ENCODE assay signal across 8 cellular contexts in genomic region chr17:18921912-18922451, GRCh38. TPM values are rescaled to one million over a fixed set of nuclear protein-coding genes. Genes with fewer than 3 reads are reported as not detected.
DNase-seq lines count a peak whose midpoint lies in the region; ATAC-seq, FAIRE-seq and TF ChIP-seq lines count a peak whose summit lies in the region.

No MANE protein-coding gene starts in this region.

- POLR2A ChIA-PET in HepG2 (lab: Yijun Ruan, JAX), result no interaction called here

- TF ChIP-seq POLR2A in HepG2 (IDR thresholded peaks at IDR 0.05; ENCODE audit: insufficient read depth in 1 of 2, low read depth in 2 of 2, low read length in 2 of 2), result no peak

- WGBS in HepG2 (ENCODE audit: low lambda C conversion rate), result 94% methylated on average over 4 of the region's 4 CpGs

- H3K9me3 ChIP-seq in RWPE2 (ENCODE audit: severe bottlenecking) (no peaks in the 10 kb centered on the region), left lung (no peaks in the 10 kb centered on the region), HepG2 (ENCODE audit: low read length) (no peaks in the 10 kb centered on the region)

- peak overlapping the region; percentile 57 for H3K27ac ChIP-seq in RWPE2 (ENCODE audit: poor library complexity, severe bottlenecking)
- H3K27ac ChIP-seq in left lung, result peak overlapping the region in 1 of 2 donors; percentile 48
- no peak overlapping the region for H3K27ac ChIP-seq in HepG2 (ENCODE audit: extremely low read length, insufficient read depth, low read length)

- no peak for FAIRE-seq in HepG2 (lab: Jason Lieb, UNC)

- DNase-seq in RWPE2 (ENCODE audit: low spot score) (no peak), left lung (no peak), HepG2 (ENCODE audit: low spot score) (no peak), pons (ENCODE audit: low spot score) (no peak), NCI-H2227 treated with DMSO at 0.1 percent for 48 hours (lab: John Stamatoyannopoulos, UW) (no peak), NCI-H2107 (lab: John Stamatoyannopoulos, UW) (no peak)

- BruUV-seq in HepG2 (replicated peaks; lab: Mats Ljungman, UMichigan), result no TSS peak

- peaks cover 7% of the 10 kb centered on the region for H3K79me2 ChIP-seq in HepG2 (ENCODE audit: insufficient read depth, low read length)

- no peaks in the 10 kb centered on the region for H3K27me3 ChIP-seq in RWPE2 (ENCODE audit: insufficient read depth, poor library complexity, severe bottlenecking)
- H3K27me3 ChIP-seq in left lung, result no peaks in the 10 kb centered on the region
- H3K27me3 ChIP-seq in HepG2 (ENCODE audit: control insufficient read depth in 1 of 2, insufficient read depth in 2 of 2, low read length in 2 of 2), result no peaks in the 10 kb centered on the region

- no peak overlapping the region for H2AFZ ChIP-seq in HepG2 (ENCODE audit: low read length)

- CTCF ChIA-PET in HepG2 (lab: Yijun Ruan, JAX; ENCODE audit: low intra/inter-chr PET ratio, low total read pairs), result no interaction called here

- TF ChIP-seq EP300 in HepG2 (IDR thresholded peaks at IDR 0.05; ENCODE audit: low read depth in 2 of 2, low read length in 2 of 2), result no peak
- no peak for TF ChIP-seq EP300 in HepG2 (CRISPR knock-in tag; IDR thresholded peaks at IDR 0.05; ENCODE audit: borderline replicate concordance)

- TF ChIP-seq RAD21 in HepG2 (CRISPR knock-in tag; IDR thresholded peaks at IDR 0.05), result no peak

- peak; percentile 66 for ATAC-seq in GM18858 (IDR thresholded peaks at IDR 0.05; ENCODE audit: unreplicated experiment)
- ATAC-seq in HG02840 (IDR thresholded peaks at IDR 0.05; ENCODE audit: low FRiP score, unreplicated experiment), result peak; percentile 66
- peak; percentile 87 for ATAC-seq in RWPE2 (ENCODE audit: low read depth)
- ATAC-seq in left lung, result peak; percentile 48
- ATAC-seq in HepG2, result no peak

- H3K9ac ChIP-seq in HepG2 (ENCODE audit: insufficient read depth, low read depth, low read length), result no peak overlapping the region

- H3K36me3 ChIP-seq in RWPE2 (ENCODE audit: low read depth) (peaks cover 11% of the 10 kb centered on the region), left lung (peaks cover 0 to 28% of the 10 kb centered on the region in 2 donors), HepG2 (replicated peaks in 1 of 2; ENCODE audit: control insufficient read depth in 1 of 2, insufficient read depth in 2 of 2, low read length in 2 of 2) (peaks cover 10 to 14% of the 10 kb centered on the region in 2 experiments)

- no peak overlapping the region for H3K4me2 ChIP-seq in HepG2 (ENCODE audit: low read depth, low read length)

- H3K4me1 ChIP-seq in RWPE2 (ENCODE audit: insufficient read depth, poor library complexity, severe bottlenecking) (peaks cover 21% of the 10 kb centered on the region), left lung (peaks cover 17 to 19% of the 10 kb centered on the region in 2 donors), HepG2 (ENCODE audit: insufficient read depth, low read length) (peaks cover 55% of the 10 kb centered on the region)

- in situ Hi-C loops in HepG2 (cut with HindIII; ENCODE audit: extremely low pct_ligation_motif_present, low pct_unique_long_range_greater_than_20kb), result no loop called here

- peaks cover 8% of the 10 kb centered on the region; the same call in 1 of the 2 replicates for H4K20me1 ChIP-seq in HepG2 (ENCODE audit: insufficient read depth, low read length)

- H3K4me3 ChIP-seq in RWPE2 (ENCODE audit: severe bottlenecking), result no peak overlapping the region
- no peak overlapping the region for H3K4me3 ChIP-seq in left lung
- no peak overlapping the region for H3K4me3 ChIP-seq in HepG2 (replicated peaks in 1 of 3; ENCODE audit: insufficient read depth in 1 of 3, low read depth in 2 of 3, low read length in 3 of 3)

- no peak for TF ChIP-seq CTCF in RWPE2 (IDR thresholded peaks at IDR 0.05; ENCODE audit: poor library complexity, severe bottlenecking)
- no peak for TF ChIP-seq CTCF in left lung (IDR thresholded peaks at IDR 0.05)
- TF ChIP-seq CTCF in HepG2 (CRISPR knock-in tag; IDR thresholded peaks at IDR 0.05), result no peak

- intact Hi-C loops in left lung (cut with DNase I), result no loop called here
- intact Hi-C loops in HepG2 (cut with micrococcal nuclease; ENCODE audit: unreplicated experiment), result no loop called here

TF ChIP-seq in HepG2, 621 proteins besides CTCF, POLR2A, EP300 and RAD21:
- TF ChIP-seq CCAR2 (optimal IDR thresholded peaks at IDR 0.05; ENCODE audit: low read depth, low read length) (no peak), HOXA3 (CRISPR knock-in tag; IDR thresholded peaks at IDR 0.05) (no peak), ZFP90 (CRISPR knock-in tag; IDR thresholded peaks at IDR 0.05; ENCODE audit: borderline replicate concordance) (no peak), ZNF557 (CRISPR knock-in tag; IDR thresholded peaks at IDR 0.05) (no peak), ZNF747 (CRISPR knock-in tag; IDR thresholded peaks at IDR 0.05; ENCODE audit: borderline replicate concordance) (no peak), MED13 (CRISPR knock-in tag; IDR thresholded peaks at IDR 0.05) (no peak), ZNF276 (CRISPR knock-in tag; IDR thresholded peaks at IDR 0.05; ENCODE audit: low read depth) (no peak), PITX1 (CRISPR knock-in tag; IDR thresholded peaks at IDR 0.05) (no peak), SSRP1 (CRISPR knock-in tag; IDR thresholded peaks at IDR 0.05) (no peak), NCOA1 (CRISPR knock-in tag; IDR thresholded peaks at IDR 0.05) (no peak), ZNF770 (CRISPR knock-in tag; IDR thresholded peaks at IDR 0.05) (no peak), KDM2A (CRISPR knock-in tag; IDR thresholded peaks at IDR 0.05; ENCODE audit: borderline replicate concordance, low read depth) (no peak)

RNA-seq across cellular contexts. Expression of gene SLC5A10, which starts 30.0 kb away (rescaled TPM):
- total RNA-seq in left lung (not detected), HepG2 (2016; rRNA removed; fragmentation: Illumina TruSeq; extraction: Trizol) (not detected in 2 replicates)
- total RNA-seq in HepG2 (2016; cell fraction: cytosol; rRNA removed; fragmentation: Illumina TruSeq; extraction: Trizol; ENCODE audit: low read depth), result not detected in 2 replicates
- 0.04 TPM in 1 of 2 replicates, not detected in the other for total RNA-seq in HepG2 (2016; cell fraction: insoluble cytoplasmic fraction; rRNA removed; fragmentation: Illumina TruSeq; extraction: Trizol)
- not detected in 2 replicates for total RNA-seq in HepG2 (2016; cell fraction: membrane; rRNA removed; fragmentation: Illumina TruSeq; extraction: Trizol)
- total RNA-seq in HepG2 (2016; cell fraction: nucleus; rRNA removed; fragmentation: Illumina TruSeq; extraction: Trizol), result not detected in 2 replicates
- polyA plus RNA-seq in HepG2 (2011; rRNA removed), result 0.05 and 0.07 TPM in 2 replicates
- 0.03 TPM in 2 replicates for polyA plus RNA-seq in HepG2 (2011; cell fraction: cytosol; rRNA removed)
- 0.23 and 0.38 TPM in 2 replicates for polyA plus RNA-seq in HepG2 (2011; cell fraction: nucleus; rRNA removed)
- 0.08 and 0.11 TPM in 2 replicates for polyA plus RNA-seq in HepG2 (2012)
- not detected in 2 replicates for polyA plus RNA-seq in HepG2 (2016; cell fraction: cytosol; fragmentation: Illumina TruSeq; extraction: Trizol; ENCODE audit: low read depth)
- not detected in 2 replicates for polyA plus RNA-seq in HepG2 (2016; cell fraction: insoluble cytoplasmic fraction; fragmentation: Illumina TruSeq; extraction: Trizol; ENCODE audit: low read depth)
- polyA plus RNA-seq in HepG2 (2016; cell fraction: membrane; fragmentation: Illumina TruSeq; extraction: Trizol; ENCODE audit: low read depth), result not detected in 2 replicates
- not detected in 2 replicates for polyA plus RNA-seq in HepG2 (2016; cell fraction: nucleus; fragmentation: Illumina TruSeq; extraction: Trizol; ENCODE audit: insufficient read depth, low read depth)
- polyA minus RNA-seq in HepG2 (2011; rRNA and poly(A)+ RNA removed; ENCODE audit: low replicate concordance), result 0.09 and 0.24 TPM in 2 replicates
- polyA minus RNA-seq in HepG2 (2011; cell fraction: cytosol; rRNA and poly(A)+ RNA removed), result not detected in 2 replicates
- polyA minus RNA-seq in HepG2 (2011; cell fraction: nucleus; rRNA and poly(A)+ RNA removed), result 0.25 and 0.39 TPM in 2 replicates
